16 cellular contexts compared by ENCODE assay signal in genomic region chr1:88455857-88456256, GRCh38.
DNase-seq lines count a peak whose midpoint lies in the region; ATAC-seq and TF ChIP-seq lines count a peak whose summit lies in the region.
"Had no signal": no experiment of that assay in that cellular context is flagged by ENCODE, and none has a peak within 500 bp of the region (broad histone marks: within the 10 kb centered on the region; RNA-seq: fewer than 3 reads in every experiment).

No MANE protein-coding gene starts in this region.

- no peak for ATAC-seq in HG02981 (IDR thresholded peaks at IDR 0.05; ENCODE audit: unreplicated experiment)
- ATAC-seq: HepG2 had no signal

- no peaks in the 10 kb centered on the region for H3K4me1 Mint-ChIP-seq in neural progenitor cell
- H3K4me1 Mint-ChIP-seq: B cell had no signal

- H3K79me2 ChIP-seq in neural progenitor cell (ENCODE audit: low read depth), result no peaks in the 10 kb centered on the region

- no peak for TF ChIP-seq CTCF in neural progenitor cell (IDR thresholded peaks at IDR 0.05)

- H3K36me3 Mint-ChIP-seq in neural progenitor cell, result no peaks in the 10 kb centered on the region

- H3K27ac ChIP-seq in SK-N-MC (no peak overlapping the region), neural progenitor cell (no peak overlapping the region)
- H3K27ac ChIP-seq: GM23248 had no signal

- H3K36me3 ChIP-seq in SK-N-MC (ENCODE audit: insufficient read depth, low read length) (no peaks in the 10 kb centered on the region), neural progenitor cell (no peaks in the 10 kb centered on the region)
- H3K36me3 ChIP-seq: HAP-1 had no signal

- H3K4me3 ChIP-seq in SK-N-MC (peak overlapping the region; percentile 52; the same call in 1 of the 2 replicates), neural progenitor cell (no peak overlapping the region)
- H3K4me3 ChIP-seq: GM23248, HAP-1 had no signal

- no peak overlapping the region for H3K4me3 Mint-ChIP-seq in neural progenitor cell
- H3K4me3 Mint-ChIP-seq: B cell; CD4-positive, alpha-beta T cell had no signal

- H3K27me3 Mint-ChIP-seq in neural progenitor cell (ENCODE audit: insufficient read depth, low read depth), result peaks cover 2% of the 10 kb centered on the region

- H3K9me3 Mint-ChIP-seq in neural progenitor cell, result no peaks in the 10 kb centered on the region

- peak overlapping the region; percentile 19 for H2AFZ ChIP-seq in neural progenitor cell (replicated peaks)
- H2AFZ ChIP-seq: GM23248 had no signal

- DNase-seq in SIG-M5 treated with dmso at 0.1 percent for 504 hours (lab: John Stamatoyannopoulos, UW; ENCODE audit: unreplicated experiment), result peak; percentile 6
- DNase-seq in SIG-M5 (lab: John Stamatoyannopoulos, UW), result no peak
- DNase-seq in SK-N-MC (ENCODE audit: low read depth, low spot score), result no peak
- no peak for DNase-seq in neural progenitor cell (ENCODE audit: low spot score)
- DNase-seq in stimulated activated CD4-positive, alpha-beta T cell treated with anti-CD3 and anti-CD28 coated beads, Interleukin-4, amount 100 ng/mL, for 24 hours, result no peak
- DNase-seq in cerebellar cortex (ENCODE audit: low spot score), result no peak
- DNase-seq: ACHN; C1 segment of cervical spinal cord; Calu3; CD4-positive, alpha-beta T cell; DMS 273 treated with DMSO at 0.1 percent for 48 hours; GM23248 had no signal

- H3K9ac ChIP-seq in SK-N-MC (ENCODE audit: insufficient read length), result no peak overlapping the region
- no peak overlapping the region for H3K9ac ChIP-seq in neural progenitor cell
- H3K9ac ChIP-seq: GM23248 had no signal

- H3K9me3 ChIP-seq in SK-N-MC (ENCODE audit: low read depth, low read length), result no peaks in the 10 kb centered on the region
- H3K9me3 ChIP-seq in neural progenitor cell (ENCODE audit: low read depth), result no peaks in the 10 kb centered on the region
- H3K9me3 ChIP-seq: HAP-1 had no signal

- H3F3A ChIP-seq in neural progenitor cell (ENCODE audit: low read depth), result peaks cover 3% of the 10 kb centered on the region

- peaks cover 6% of the 10 kb centered on the region for H3K4me1 ChIP-seq in neural progenitor cell
- H3K4me1 ChIP-seq: HAP-1 had no signal

- H3K27me3 ChIP-seq in neural progenitor cell, result no peaks in the 10 kb centered on the region

- H3K27ac Mint-ChIP-seq in neural progenitor cell, result no peak overlapping the region
- H3K27ac Mint-ChIP-seq: B cell; CD4-positive, alpha-beta T cell had no signal

- no peaks in the 10 kb centered on the region for H4K20me1 ChIP-seq in neural progenitor cell (ENCODE audit: low read depth)

- no peak overlapping the region for H3K4me2 ChIP-seq in neural progenitor cell
